In the genomic region with DNA sequence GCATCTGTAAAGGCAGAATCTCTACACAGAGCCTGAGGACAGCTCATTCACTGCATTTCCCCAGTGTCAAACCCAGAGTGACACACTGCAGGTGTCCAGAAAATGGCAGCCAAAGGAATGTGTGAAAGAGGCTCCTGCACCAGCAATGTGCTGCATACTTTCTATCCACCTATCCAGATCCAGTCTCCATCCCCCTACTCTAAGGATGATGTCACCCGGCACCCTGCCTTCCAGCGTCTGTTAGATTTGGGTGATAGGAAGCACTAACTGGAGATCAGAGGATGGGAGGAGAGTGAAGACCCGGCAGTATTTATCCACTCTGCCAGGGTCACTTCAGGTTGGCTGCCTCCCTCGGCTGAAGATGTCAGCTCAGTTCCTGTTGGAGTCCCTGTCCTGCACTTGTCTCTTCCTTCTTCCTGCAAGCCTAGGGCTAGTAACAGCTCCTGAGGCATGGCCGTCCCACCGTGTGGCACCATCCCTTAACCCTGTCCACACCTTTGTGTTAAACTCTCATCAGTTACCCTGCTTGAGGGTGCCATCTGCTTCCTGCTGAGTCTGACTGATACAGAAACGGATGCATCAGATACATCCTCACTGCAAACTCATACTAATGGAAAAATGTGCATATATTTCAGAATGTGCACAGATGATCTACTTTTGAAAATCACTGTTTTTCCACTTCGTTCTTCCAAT, we compare ENCODE assay signal across 11 cellular contexts. TPM values are rescaled to one million over a fixed set of nuclear protein-coding genes. Genes with fewer than 3 reads are reported as not detected.
DNase-seq lines count a peak whose midpoint lies in the region; ATAC-seq, FAIRE-seq and TF ChIP-seq lines count a peak whose summit lies in the region.
"Had no signal": no experiment of that assay in that cellular context is flagged by ENCODE, and none has a peak within 500 bp of the region (broad histone marks: within the 10 kb centered on the region; RNA-seq: fewer than 3 reads in every experiment).

No MANE protein-coding gene starts in this region.

- H3K4me2 ChIP-seq in OCI-LY3 (ENCODE audit: low read length), result peak overlapping the region; percentile 48
- H3K4me2 ChIP-seq in endothelial cell of umbilical vein (ENCODE audit: insufficient read depth, low read length), result no peak overlapping the region
- H3K4me2 ChIP-seq: KMS-11 had no signal

- no peaks in the 10 kb centered on the region for H3K9me1 ChIP-seq in endothelial cell of umbilical vein (replicated peaks; ENCODE audit: control insufficient read depth, extremely low read depth, insufficient read depth, low read length)

- H3K9me3 Mint-ChIP-seq in activated CD8-positive, alpha-beta T cell treated with anti-CD3 and anti-CD28 coated beads, Interleukin-2, amount 10 ng/mL, durations not matched to agents 7 days and 5 days (ENCODE audit: insufficient read depth), result no peaks in the 10 kb centered on the region
- peaks cover 3% of the 10 kb centered on the region for H3K9me3 Mint-ChIP-seq in activated CD8-positive, alpha-beta T cell treated with anti-CD3 and anti-CD28 coated beads for 36 hours
- H3K9me3 Mint-ChIP-seq in stimulated activated effector memory CD8-positive, alpha-beta T cell treated with anti-CD3 and anti-CD28 coated beads, Interleukin-12 subunit alpha, Interleukin-12 subunit beta, amount 100 ng/mL, for 72 hours, result no peaks in the 10 kb centered on the region

- CTCF ChIA-PET in activated CD8-positive, alpha-beta T cell treated with anti-CD3 and anti-CD28 coated beads, Interleukin-2, amount 10 ng/mL, durations not matched to agents 7 days and 5 days (lab: Charles Lee), result interaction anchor here (0.7 to 5.6 kb wide), 7 partner anchors 14 to 84 kb away, joined by 3 to 30 read pairs (median 4); no protein-coding TSS in a partner anchor
- CTCF ChIA-PET in activated CD8-positive, alpha-beta T cell treated with anti-CD3 and anti-CD28 coated beads for 36 hours (lab: Charles Lee), result interaction anchor here (1.2 to 4.1 kb wide), 4 partner anchors 13 to 81 kb away, joined by 3 to 21 read pairs (median 3); partner anchors contain the start of gene GPR68
- CTCF ChIA-PET in endothelial cell of umbilical vein (lab: Charles Lee), result interaction anchor here (1.1 to 3.7 kb wide), 6 partner anchors 12 to 80 kb away, joined by 3 to 16 read pairs (median 4); no protein-coding TSS in a partner anchor

- H3K27me3 ChIP-seq in OCI-LY3 (ENCODE audit: low read depth, low read length) (peaks cover 13% of the 10 kb centered on the region), endothelial cell of umbilical vein (ENCODE audit: control insufficient read depth in 2 of 2, insufficient read depth in 2 of 2, low read length in 2 of 2) (no peaks in the 10 kb centered on the region)

- H2AFZ ChIP-seq in OCI-LY3 (ENCODE audit: low read depth, low read length) (peak overlapping the region; percentile 69; the same call in 1 of the 2 replicates), endothelial cell of umbilical vein (ENCODE audit: low read depth, low read length) (no peak overlapping the region)

- no peaks in the 10 kb centered on the region for H3K79me2 ChIP-seq in OCI-LY3 (ENCODE audit: low read length)
- H3K79me2 ChIP-seq in endothelial cell of umbilical vein (ENCODE audit: control insufficient read depth, insufficient read depth, low read length), result no peaks in the 10 kb centered on the region

- POLR2A ChIA-PET in activated CD8-positive, alpha-beta T cell treated with anti-CD3 and anti-CD28 coated beads, Interleukin-2, amount 10 ng/mL, durations not matched to agents 7 days and 5 days (lab: Charles Lee), result interaction anchor here (0.6 to 16.7 kb wide), 3 partner anchors 14 to 873 kb away, joined by 3 to 290 read pairs (median 10); partner anchors contain the start of gene GPR68
- POLR2A ChIA-PET in activated CD8-positive, alpha-beta T cell treated with anti-CD3 and anti-CD28 coated beads for 36 hours (lab: Charles Lee), result interaction anchor here (0.6 to 10.7 kb wide), 5 partner anchors 8 to 161 kb away, joined by 3 to 103 read pairs (median 4); partner anchors contain the start of genes CCDC88C and GPR68
- POLR2A ChIA-PET in endothelial cell of umbilical vein (lab: Charles Lee), result interaction anchor here (0.6 kb wide), 3 partner anchors 9 to 108 kb away, joined by 3 to 8 read pairs (median 7); no protein-coding TSS in a partner anchor

- no peak overlapping the region for H3K27ac ChIP-seq in OCI-LY3 (ENCODE audit: low read length)
- no peak overlapping the region for H3K27ac ChIP-seq in endothelial cell of umbilical vein (ENCODE audit: insufficient read depth, low read depth, low read length)
- H3K27ac ChIP-seq: KMS-11 had no signal

- no peaks in the 10 kb centered on the region for H4K20me1 ChIP-seq in OCI-LY3 (ENCODE audit: insufficient read depth, low read length)
- no peaks in the 10 kb centered on the region for H4K20me1 ChIP-seq in endothelial cell of umbilical vein (replicated peaks; ENCODE audit: control insufficient read depth, extremely low read depth, insufficient read depth, low read length)

- no peak for DNase-seq in activated CD8-positive, alpha-beta T cell treated with anti-CD3 and anti-CD28 coated beads, Interleukin-2, amount 10 ng/mL, durations not matched to agents 7 days and 5 days
- no peak for DNase-seq in activated CD8-positive, alpha-beta T cell treated with anti-CD3 and anti-CD28 coated beads for 36 hours
- DNase-seq in endothelial cell of umbilical vein (ENCODE audit: low read depth, low spot score), result no peak
- no peak for DNase-seq in stimulated activated effector memory CD8-positive, alpha-beta T cell treated with anti-CD3 and anti-CD28 coated beads, Interleukin-12 subunit alpha, Interleukin-12 subunit beta, amount 100 ng/mL, for 72 hours (ENCODE audit: low spot score in 2 of 2)
- no peak for DNase-seq in mucosa of gallbladder (ENCODE audit: low spot score)
- DNase-seq in DMS53 (lab: John Stamatoyannopoulos, UW), result no peak
- DNase-seq in CD1c-positive myeloid dendritic cell (ENCODE audit: extremely low spot score), result no peak
- DNase-seq: naive thymus-derived CD8-positive, alpha-beta T cell; stimulated activated CD4-positive, alpha-beta T cell treated with anti-CD3 and anti-CD28 coated beads, Interleukin-4, amount 100 ng/mL, for 4 hours had no signal

- H3K4me1 Mint-ChIP-seq in activated CD8-positive, alpha-beta T cell treated with anti-CD3 and anti-CD28 coated beads, Interleukin-2, amount 10 ng/mL, durations not matched to agents 7 days and 5 days (ENCODE audit: low read depth), result peaks cover 83% of the 10 kb centered on the region
- H3K4me1 Mint-ChIP-seq in activated CD8-positive, alpha-beta T cell treated with anti-CD3 and anti-CD28 coated beads for 36 hours (ENCODE audit: low read depth), result peaks cover 57% of the 10 kb centered on the region
- peaks cover 75% of the 10 kb centered on the region for H3K4me1 Mint-ChIP-seq in stimulated activated effector memory CD8-positive, alpha-beta T cell treated with anti-CD3 and anti-CD28 coated beads, Interleukin-12 subunit alpha, Interleukin-12 subunit beta, amount 100 ng/mL, for 72 hours

- peaks cover 14% of the 10 kb centered on the region for H3K36me3 Mint-ChIP-seq in activated CD8-positive, alpha-beta T cell treated with anti-CD3 and anti-CD28 coated beads, Interleukin-2, amount 10 ng/mL, durations not matched to agents 7 days and 5 days (ENCODE audit: low read depth)
- no peaks in the 10 kb centered on the region for H3K36me3 Mint-ChIP-seq in activated CD8-positive, alpha-beta T cell treated with anti-CD3 and anti-CD28 coated beads for 36 hours (ENCODE audit: low read depth)
- H3K36me3 Mint-ChIP-seq in stimulated activated effector memory CD8-positive, alpha-beta T cell treated with anti-CD3 and anti-CD28 coated beads, Interleukin-12 subunit alpha, Interleukin-12 subunit beta, amount 100 ng/mL, for 72 hours, result peaks cover 47% of the 10 kb centered on the region

- intact Hi-C loops in activated CD8-positive, alpha-beta T cell treated with anti-CD3 and anti-CD28 coated beads for 36 hours (cut with micrococcal nuclease), result no loop called here
- intact Hi-C loops in endothelial cell of umbilical vein (cut with micrococcal nuclease), result no loop called here

- dilution Hi-C loops in endothelial cell of umbilical vein (cut with MboI; ENCODE audit: extremely low pct_ligation_motif_present, low sequenced_read_pairs), result no loop called here

- H3K27me3 Mint-ChIP-seq in activated CD8-positive, alpha-beta T cell treated with anti-CD3 and anti-CD28 coated beads, Interleukin-2, amount 10 ng/mL, durations not matched to agents 7 days and 5 days (ENCODE audit: low read depth), result no peaks in the 10 kb centered on the region
- H3K27me3 Mint-ChIP-seq in activated CD8-positive, alpha-beta T cell treated with anti-CD3 and anti-CD28 coated beads for 36 hours, result peaks cover 1% of the 10 kb centered on the region
- H3K27me3 Mint-ChIP-seq: naive thymus-derived CD8-positive, alpha-beta T cell had no signal

- no peak for TF ChIP-seq POLR2A in endothelial cell of umbilical vein (IDR thresholded peaks at IDR 0.05; ENCODE audit: low read depth, low read length)

- H3K36me3 ChIP-seq in OCI-LY3 (replicated peaks; ENCODE audit: low read depth, low read length) (no peaks in the 10 kb centered on the region), endothelial cell of umbilical vein (ENCODE audit: control insufficient read depth in 2 of 2, extremely low read depth in 1 of 2, insufficient read depth in 2 of 2, low read length in 2 of 2) (no peaks in the 10 kb centered on the region)

- no TSS peak for BruUV-seq in endothelial cell of umbilical vein (replicated peaks; lab: Mats Ljungman, UMichigan)

- 0 out of 2 replicates have a peak overlapping the region, but pooled peaks have one; percentile 8 for H3K4me3 ChIP-seq in OCI-LY3 (ENCODE audit: low read length)
- no peak overlapping the region for H3K4me3 ChIP-seq in endothelial cell of umbilical vein (replicated peaks in 1 of 3; ENCODE audit: insufficient read depth in 1 of 3, low read depth in 1 of 3, low read length in 3 of 3)

- peak overlapping the region; percentile 71 for H3K27ac Mint-ChIP-seq in activated CD8-positive, alpha-beta T cell treated with anti-CD3 and anti-CD28 coated beads, Interleukin-2, amount 10 ng/mL, durations not matched to agents 7 days and 5 days
- H3K27ac Mint-ChIP-seq in activated CD8-positive, alpha-beta T cell treated with anti-CD3 and anti-CD28 coated beads for 36 hours, result no peak overlapping the region
- H3K27ac Mint-ChIP-seq in stimulated activated effector memory CD8-positive, alpha-beta T cell treated with anti-CD3 and anti-CD28 coated beads, Interleukin-12 subunit alpha, Interleukin-12 subunit beta, amount 100 ng/mL, for 72 hours, result peak overlapping the region; percentile 76

- ATAC-seq in activated CD8-positive, alpha-beta T cell treated with anti-CD3 and anti-CD28 coated beads, Interleukin-2, amount 10 ng/mL, durations not matched to agents 7 days and 5 days, result no peak
- ATAC-seq in activated CD8-positive, alpha-beta T cell treated with anti-CD3 and anti-CD28 coated beads for 36 hours, result no peak
- ATAC-seq in stimulated activated effector memory CD8-positive, alpha-beta T cell treated with anti-CD3 and anti-CD28 coated beads, Interleukin-12 subunit alpha, Interleukin-12 subunit beta, amount 100 ng/mL, for 72 hours, result no peak
- ATAC-seq: naive thymus-derived CD8-positive, alpha-beta T cell had no signal

- H3K9me3 ChIP-seq in OCI-LY3 (ENCODE audit: insufficient read depth, low read length) (no peaks in the 10 kb centered on the region), endothelial cell of umbilical vein (replicated peaks; ENCODE audit: control insufficient read depth, insufficient read depth, low read length) (no peaks in the 10 kb centered on the region)

- peak; percentile 15 for FAIRE-seq in endothelial cell of umbilical vein (lab: Jason Lieb, UNC)

- TF ChIP-seq CTCF in activated CD8-positive, alpha-beta T cell treated with anti-CD3 and anti-CD28 coated beads for 36 hours (IDR thresholded peaks at IDR 0.05), result no peak
- TF ChIP-seq CTCF in OCI-LY3 (IDR thresholded peaks at IDR 0.05; ENCODE audit: low read depth, low read length) (no peak), endothelial cell of umbilical vein (IDR thresholded peaks at IDR 0.05; ENCODE audit: extremely low read depth in 1 of 2, insufficient read depth in 1 of 2, low read depth in 1 of 2, low read length in 2 of 2) (no peak)

- H3K4me3 Mint-ChIP-seq in activated CD8-positive, alpha-beta T cell treated with anti-CD3 and anti-CD28 coated beads, Interleukin-2, amount 10 ng/mL, durations not matched to agents 7 days and 5 days, result no peak overlapping the region
- no peak overlapping the region for H3K4me3 Mint-ChIP-seq in activated CD8-positive, alpha-beta T cell treated with anti-CD3 and anti-CD28 coated beads for 36 hours
- peak overlapping the region; percentile 17 for H3K4me3 Mint-ChIP-seq in stimulated activated effector memory CD8-positive, alpha-beta T cell treated with anti-CD3 and anti-CD28 coated beads, Interleukin-12 subunit alpha, Interleukin-12 subunit beta, amount 100 ng/mL, for 72 hours

- peaks cover 23% of the 10 kb centered on the region for H3K4me1 ChIP-seq in OCI-LY3 (ENCODE audit: low read length)
- H3K4me1 ChIP-seq in endothelial cell of umbilical vein (ENCODE audit: control insufficient read depth, extremely low read depth, insufficient read depth, low read length), result peaks cover 7% of the 10 kb centered on the region

- no peak overlapping the region for H3K9ac ChIP-seq in OCI-LY3 (ENCODE audit: low read length)
- no peak overlapping the region for H3K9ac ChIP-seq in endothelial cell of umbilical vein (replicated peaks; ENCODE audit: extremely low read depth, insufficient read depth, low read length)
- H3K9ac ChIP-seq: KMS-11 had no signal

RNA-seq across cellular contexts. Expression of gene GPR68, which starts 13.0 kb away (rescaled TPM):
- 10 to 100 TPM; 44.6 to 45.3 TPM for total RNA-seq in activated CD8-positive, alpha-beta T cell treated with anti-CD3 and anti-CD28 coated beads, Interleukin-2, amount 10 ng/mL, durations not matched to agents 7 days and 5 days
- 10 to 100 TPM; 11.9 to 14.0 TPM for total RNA-seq in activated CD8-positive, alpha-beta T cell treated with anti-CD3 and anti-CD28 coated beads for 36 hours
- 0.24 and 0.51 TPM in 2 replicates for total RNA-seq in endothelial cell of umbilical vein
- 0.36 and 0.75 TPM in 2 replicates for polyA plus RNA-seq in endothelial cell of umbilical vein
- polyA plus RNA-seq in endothelial cell of umbilical vein (2011; cell fraction: cytosol; rRNA removed), result 0.16 and 0.28 TPM in 2 replicates
- polyA plus RNA-seq in endothelial cell of umbilical vein (2011; cell fraction: nucleus; rRNA removed), result 0.11 and 0.22 TPM in 2 replicates
- polyA plus RNA-seq in endothelial cell of umbilical vein (2012), result 0.43 and 0.78 TPM in 2 replicates
- polyA minus RNA-seq in endothelial cell of umbilical vein, result 0.41 and 1.4 TPM in 2 replicates
- polyA minus RNA-seq in endothelial cell of umbilical vein (2011; cell fraction: cytosol; rRNA and poly(A)+ RNA removed), result not detected
- polyA minus RNA-seq in endothelial cell of umbilical vein (2011; cell fraction: nucleus; rRNA and poly(A)+ RNA removed), result 0.29 and 0.43 TPM in 2 replicates
- 1.6 TPM for total RNA-seq in mucosa of gallbladder
